Comparison of ENCODE assay signal across 27 cellular contexts in the genomic region with DNA sequence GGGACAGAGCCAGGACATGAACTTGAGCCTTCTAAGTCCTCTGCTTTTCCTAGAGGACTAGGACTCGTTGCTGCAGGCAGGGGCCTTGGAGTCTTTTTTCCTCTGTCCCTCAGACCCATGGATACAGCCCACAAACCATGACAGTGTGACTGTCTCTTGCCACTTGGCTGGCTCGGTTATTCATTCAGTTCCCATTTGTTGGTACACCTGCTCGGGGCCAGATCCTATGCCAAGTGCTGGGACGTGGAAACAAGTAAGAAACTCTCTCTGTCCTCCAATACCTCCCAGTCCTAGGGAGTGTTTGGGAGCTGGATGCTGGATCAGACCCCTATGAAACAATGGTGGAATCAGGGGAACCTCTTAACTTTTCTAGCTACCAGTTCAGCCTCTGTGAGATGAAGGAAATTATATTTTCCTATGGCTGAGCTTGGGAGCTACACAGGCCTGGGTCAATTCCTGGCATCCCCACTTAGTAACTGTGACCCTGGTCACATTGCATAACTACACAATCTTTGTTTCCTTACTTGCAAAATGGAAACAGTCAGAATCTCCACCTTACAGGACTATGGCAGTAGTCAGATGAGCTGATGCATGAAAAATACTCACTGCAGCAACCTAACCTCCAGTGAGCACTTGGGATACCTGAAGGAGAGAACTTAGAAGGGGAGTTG.
"Had no signal": no experiment of that assay in that cellular context is flagged by ENCODE, and none has a peak within 500 bp of the region (broad histone marks: within the 10 kb centered on the region; RNA-seq: fewer than 3 reads in every experiment).

No MANE protein-coding gene starts in this region.

- DNase-seq: Kasumi-1, KG1, MM.1S, MV-4-11, NCI-H1092, NCI-H1105, NCI-H1417 treated with DMSO at 0.1 percent for 48 hours, NCI-H1436 treated with DMSO at 0.1 percent for 48 hours, NCI-H1694 treated with DMSO at 0.1 percent for 48 hours, NCI-H187 treated with DMSO at 0.1 percent for 48 hours, NCI-H2029, NCI-H2081, NCI-H2171 treated with DMSO at 0.1 percent for 48 hours, NCI-H2227 treated with DMSO at 0.1 percent for 48 hours, NCI-H345, NCI-H446, NCI-H510A treated with DMSO at 0.1 percent for 48 hours, NCI-H524 treated with DMSO at 0.1 percent for 48 hours, NCI-H526 treated with DMSO at 0.1 percent for 48 hours, NCI-H774, PC-9, SHP77, SIG-M5, SJCRH30 had no signal

- ATAC-seq: Panc1, Right ventricle myocardium inferior, SK-N-SH treated with all-trans-retinoic acid at 6 μM for 48 hours had no signal
